In the genomic region with DNA sequence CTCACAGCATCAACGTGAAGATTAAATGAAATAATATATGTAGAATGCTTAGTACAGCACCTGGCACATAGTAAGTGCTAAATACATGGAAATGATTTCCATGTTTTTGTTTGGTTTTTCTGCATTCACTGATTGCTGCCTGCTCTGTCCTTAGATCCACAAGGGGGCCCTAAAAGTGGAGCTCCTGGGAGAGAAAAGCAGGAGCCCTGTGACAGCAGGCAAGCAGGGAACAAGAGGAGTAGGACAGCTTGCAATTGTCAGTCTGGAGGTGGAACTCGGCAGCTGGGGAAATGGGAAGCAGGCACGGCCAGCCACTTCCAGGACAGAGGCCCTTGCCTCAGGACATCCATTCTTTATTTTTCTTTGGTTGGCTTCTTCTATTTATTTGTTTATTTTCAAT, we compare ENCODE assay signal across 11 cellular contexts.
DNase-seq lines count a peak whose midpoint lies in the region; ATAC-seq and TF ChIP-seq lines count a peak whose summit lies in the region.
"Had no signal": no experiment of that assay in that cellular context is flagged by ENCODE, and none has a peak within 500 bp of the region (broad histone marks: within the 10 kb centered on the region; RNA-seq: fewer than 3 reads in every experiment).

No MANE protein-coding gene starts in this region.

- H3K4me1 ChIP-seq in A673 (ENCODE audit: insufficient read depth, low read length, poor library complexity, severe bottlenecking) = peaks cover 3% of the 10 kb centered on the region
- no peaks in the 10 kb centered on the region for H3K4me1 ChIP-seq in iPS DF 6.9 (ENCODE audit: control insufficient read depth, insufficient read depth, low read length)
- H3K4me1 ChIP-seq: SJSA1 had no signal

- CTCF ChIA-PET in A673 (lab: Charles Lee) = no interaction called here

- H3K9me3 Mint-ChIP-seq in HFFc6 = no peaks in the 10 kb centered on the region

- POLR2A ChIA-PET in A673 (lab: Charles Lee; ENCODE audit: low non-redundant PET) = no interaction called here

- H3K27me3 Mint-ChIP-seq in HFFc6 (ENCODE audit: insufficient read depth) = peaks cover 15% of the 10 kb centered on the region
- H3K27me3 Mint-ChIP-seq: activated naive CD4-positive, alpha-beta T cell treated with anti-CD3 and anti-CD28 coated beads, Interleukin-2, amount 10 ng/mL, durations not matched to agents 7 days and 5 days; CD4-positive, CD25-positive, alpha-beta regulatory T cell had no signal

- H3K27me3 ChIP-seq in A673 (replicated peaks; ENCODE audit: insufficient read depth, low read depth, low read length, poor library complexity) (peaks cover 4% of the 10 kb centered on the region), brain microvascular endothelial cell (replicated peaks) (no peaks in the 10 kb centered on the region), iPS DF 6.9 (ENCODE audit: control insufficient read depth, insufficient read depth, low read length) (no peaks in the 10 kb centered on the region)

- no peaks in the 10 kb centered on the region; the same call in 1 of the 2 replicates for H3K36me3 Mint-ChIP-seq in HFFc6 (ENCODE audit: low read depth)
- H3K36me3 Mint-ChIP-seq: activated naive CD4-positive, alpha-beta T cell treated with anti-CD3 and anti-CD28 coated beads, Interleukin-2, amount 10 ng/mL, durations not matched to agents 7 days and 5 days; CD4-positive, CD25-positive, alpha-beta regulatory T cell had no signal

- no peak overlapping the region for H3K27ac Mint-ChIP-seq in HFFc6
- H3K27ac Mint-ChIP-seq: activated naive CD4-positive, alpha-beta T cell treated with anti-CD3 and anti-CD28 coated beads, Interleukin-2, amount 10 ng/mL, durations not matched to agents 7 days and 5 days; CD4-positive, CD25-positive, alpha-beta regulatory T cell had no signal

- ATAC-seq in HG02938 (IDR thresholded peaks at IDR 0.05; ENCODE audit: unreplicated experiment) = no peak
- ATAC-seq in HG02884 (IDR thresholded peaks at IDR 0.05; ENCODE audit: unreplicated experiment) = no peak

- TF ChIP-seq CTCF in A673 (conservative IDR thresholded peaks at IDR 0.05; ENCODE audit: low read depth, low read length) (no peak), HFFc6 (IDR thresholded peaks at IDR 0.05) (peak; percentile 70), brain microvascular endothelial cell (IDR thresholded peaks at IDR 0.05; ENCODE audit: low read depth, low read length, missing control alignments) (peak; percentile 57)

- no peaks in the 10 kb centered on the region for H3K36me3 ChIP-seq in A673 (ENCODE audit: insufficient read depth, low read length, poor library complexity, severe bottlenecking)
- H3K36me3 ChIP-seq in brain microvascular endothelial cell (replicated peaks) = no peaks in the 10 kb centered on the region
- no peaks in the 10 kb centered on the region for H3K36me3 ChIP-seq in iPS DF 6.9 (ENCODE audit: control insufficient read depth, insufficient read depth, low read length)
- H3K36me3 ChIP-seq: SJSA1 had no signal

- DNase-seq in A673 (ENCODE audit: low spot score) (peak; percentile 6), HFFc6 (peak; percentile 35), brain microvascular endothelial cell (peak; percentile 18), iPS DF 6.9 (ENCODE audit: low read depth, low spot score) (peak; percentile 29), NCI-H146 treated with DMSO at 0.1 percent for 48 hours (lab: John Stamatoyannopoulos, UW; ENCODE audit: unreplicated experiment) (no peak)
- DNase-seq in activated T-cell treated with anti-CD3 and anti-CD28 coated beads, Interleukin-2, amount 50 U/mL, for 1 hour = no peak
- DNase-seq: activated naive CD4-positive, alpha-beta T cell treated with anti-CD3 and anti-CD28 coated beads, Interleukin-2, amount 10 ng/mL, durations not matched to agents 7 days and 5 days; CD4-positive, CD25-positive, alpha-beta regulatory T cell had no signal

- no peaks in the 10 kb centered on the region for H3K4me1 Mint-ChIP-seq in HFFc6 (ENCODE audit: low read depth)
- H3K4me1 Mint-ChIP-seq: activated naive CD4-positive, alpha-beta T cell treated with anti-CD3 and anti-CD28 coated beads, Interleukin-2, amount 10 ng/mL, durations not matched to agents 7 days and 5 days; CD4-positive, CD25-positive, alpha-beta regulatory T cell had no signal

- no CpG with 5 or more reads among the region's 3 CpGs for whole genome bisulfite sequencing in iPS DF 6.9 (ENCODE audit: insufficient coverage, insufficient read length)

- in situ Hi-C loops in brain microvascular endothelial cell (cut with HindIII; ENCODE audit: low pct_ligation_motif_present, low sequenced_read_pairs) = no loop called here

- H3K9me3 ChIP-seq in A673 (ENCODE audit: low read depth, low read length, poor library complexity, severe bottlenecking) = no peaks in the 10 kb centered on the region
- no peaks in the 10 kb centered on the region for H3K9me3 ChIP-seq in iPS DF 6.9 (ENCODE audit: control insufficient read depth, insufficient read depth, low read length)
- H3K9me3 ChIP-seq: SJSA1 had no signal

- no peak overlapping the region for H3K27ac ChIP-seq in A673 (ENCODE audit: low read depth, low read length, poor library complexity, severe bottlenecking)
- no peak overlapping the region for H3K27ac ChIP-seq in brain microvascular endothelial cell
- H3K27ac ChIP-seq in iPS DF 6.9 (ENCODE audit: low read length) = no peak overlapping the region
- H3K27ac ChIP-seq: SJSA1 had no signal

- BruUV-seq in A673 (replicated peaks; lab: Mats Ljungman, UMichigan) = no TSS peak

- H3K4me3 ChIP-seq in A673 (ENCODE audit: low read depth, low read length, poor library complexity, severe bottlenecking) (no peak overlapping the region), brain microvascular endothelial cell (ENCODE audit: low read depth, low read length) (no peak overlapping the region), iPS DF 6.9 (ENCODE audit: low read length) (no peak overlapping the region)
- H3K4me3 ChIP-seq: SJSA1 had no signal

- H3K4me3 Mint-ChIP-seq in HFFc6 = no peak overlapping the region
- H3K4me3 Mint-ChIP-seq: activated naive CD4-positive, alpha-beta T cell treated with anti-CD3 and anti-CD28 coated beads, Interleukin-2, amount 10 ng/mL, durations not matched to agents 7 days and 5 days; CD4-positive, CD25-positive, alpha-beta regulatory T cell had no signal

- intact Hi-C loops in A673 (cut with micrococcal nuclease; ENCODE audit: unreplicated experiment) = no loop called here

Comparison
In these comparisons a context has a peak if more than half of its experiments do, and no peak if none do; other contexts are left out.
1. DNase-seq: peak in A673 (single experiment), HFFc6 (single experiment), brain microvascular endothelial cell (single experiment) and iPS DF 6.9 (single experiment); none in NCI-H146 treated with DMSO at 0.1 percent for 48 hours (single experiment) and activated T-cell treated with anti-CD3 and anti-CD28 coated beads, Interleukin-2, amount 50 U/mL, for 1 hour (single experiment).